In genomic region chr11:120034176-120034575, GRCh38 we compare ENCODE assay signal across 19 cellular contexts.
DNase-seq lines count a peak whose midpoint lies in the region; ATAC-seq and TF ChIP-seq lines count a peak whose summit lies in the region.
"Had no signal": no experiment of that assay in that cellular context is flagged by ENCODE, and none has a peak within 500 bp of the region (broad histone marks: within the 10 kb centered on the region; RNA-seq: fewer than 3 reads in every experiment).

No MANE protein-coding gene starts in this region.

- H3K4me1 ChIP-seq in endodermal cell (ENCODE audit: control insufficient read depth, insufficient read depth, low read length): peaks cover 15% of the 10 kb centered on the region

- H3K4me3 ChIP-seq in endodermal cell (ENCODE audit: low read length): no peak overlapping the region

- peak overlapping the region in 4 of 5 experiments; percentile 35 to 93 (median 83) for H3K27ac Mint-ChIP-seq in brain
- H3K27ac Mint-ChIP-seq in endodermal cell: no peak overlapping the region
- no peak overlapping the region for H3K27ac Mint-ChIP-seq in type B pancreatic cell
- H3K27ac Mint-ChIP-seq: CD4-positive, CD25-positive, alpha-beta regulatory T cell had no signal

- peaks cover 10% of the 10 kb centered on the region for H3K27me3 Mint-ChIP-seq in brain
- H3K27me3 Mint-ChIP-seq in endodermal cell (ENCODE audit: insufficient read depth): no peaks in the 10 kb centered on the region
- peaks cover 6% of the 10 kb centered on the region for H3K27me3 Mint-ChIP-seq in type B pancreatic cell
- H3K27me3 Mint-ChIP-seq: CD4-positive, CD25-positive, alpha-beta regulatory T cell had no signal

- ATAC-seq in GM21515 (IDR thresholded peaks at IDR 0.05; ENCODE audit: unreplicated experiment) (no peak), HG02642 (IDR thresholded peaks at IDR 0.05; ENCODE audit: poor library complexity, unreplicated experiment) (no peak)

- no peaks in the 10 kb centered on the region for H3K36me3 Mint-ChIP-seq in brain
- H3K36me3 Mint-ChIP-seq in endodermal cell (ENCODE audit: low read depth): no peaks in the 10 kb centered on the region
- no peaks in the 10 kb centered on the region for H3K36me3 Mint-ChIP-seq in type B pancreatic cell
- H3K36me3 Mint-ChIP-seq: CD4-positive, CD25-positive, alpha-beta regulatory T cell had no signal

- no peak overlapping the region for H3K27ac ChIP-seq in endodermal cell (ENCODE audit: low read depth, low read length)
- H3K27ac ChIP-seq: HL-60 had no signal

- 93 to 100% methylated on average over 3 to 4 of the region's 4 CpGs for WGBS in endodermal cell (ENCODE audit: insufficient coverage in 1 of 2, insufficient read length in 1 of 2), 2 experiments

- H3K9me3 ChIP-seq in endodermal cell (ENCODE audit: control insufficient read depth, low read length): peaks cover 22% of the 10 kb centered on the region

- H3K4me1 Mint-ChIP-seq in brain (peaks cover 57% of the 10 kb centered on the region), endodermal cell (peaks cover 52% of the 10 kb centered on the region), type B pancreatic cell (ENCODE audit: unreplicated experiment) (peaks cover 6% of the 10 kb centered on the region)
- H3K4me1 Mint-ChIP-seq: CD4-positive, CD25-positive, alpha-beta regulatory T cell had no signal

- DNase-seq in activated CD8-positive, alpha-beta memory T cell treated with anti-CD3 and anti-CD28 coated beads, Interleukin-2, amount 50 U/mL, for 48 hours: peak; percentile 12
- DNase-seq in activated CD8-positive, alpha-beta memory T cell treated with anti-CD3 and anti-CD28 coated beads, Interleukin-2, amount 50 U/mL, for 4 hours: no peak
- DNase-seq in endodermal cell: peak; percentile 46
- DNase-seq in type B pancreatic cell (ENCODE audit: extremely low spot score, unreplicated experiment): peak; percentile 47
- no peak for DNase-seq in activated CD4-positive, alpha-beta T cell treated with anti-CD3 and anti-CD28 coated beads for 1 hour
- DNase-seq: CD4-positive, CD25-positive, alpha-beta regulatory T cell; EL; GF-D8; NCI-H1048; NCI-H187; NCI-H2081 treated with DMSO at 0.1 percent for 48 hours; NCI-H2171; NCI-H524; NCI-H748 treated with DMSO at 0.1 percent for 48 hours; Right ventricle myocardium superior had no signal

- H3K4me3 Mint-ChIP-seq in brain: no peak overlapping the region
- H3K4me3 Mint-ChIP-seq in endodermal cell: no peak overlapping the region
- H3K4me3 Mint-ChIP-seq in type B pancreatic cell: no peak overlapping the region
- H3K4me3 Mint-ChIP-seq: CD4-positive, CD25-positive, alpha-beta regulatory T cell had no signal

- H3K27me3 ChIP-seq in endodermal cell (ENCODE audit: control insufficient read depth, insufficient read depth, low read length, poor library complexity, severe bottlenecking): no peaks in the 10 kb centered on the region

- no peaks in the 10 kb centered on the region for H3K36me3 ChIP-seq in endodermal cell (ENCODE audit: control insufficient read depth, insufficient read depth, low read length)

- TF ChIP-seq CTCF in brain (conservative IDR thresholded peaks at IDR 0.05) (no peak), endodermal cell (conservative IDR thresholded peaks at IDR 0.05) (no peak), type B pancreatic cell (conservative IDR thresholded peaks at IDR 0.05) (no peak)

- H3K9ac ChIP-seq in endodermal cell (ENCODE audit: extremely low read depth, low read length, poor library complexity, severe bottlenecking): no peak overlapping the region

- peaks cover 0 to 14% (median 12%) of the 10 kb centered on the region in 5 experiments for H3K9me3 Mint-ChIP-seq in brain
- H3K9me3 Mint-ChIP-seq in endodermal cell: peaks cover 21% of the 10 kb centered on the region
- peaks cover 22% of the 10 kb centered on the region for H3K9me3 Mint-ChIP-seq in type B pancreatic cell

Comparison
In these comparisons a context has a peak if more than half of its experiments do, and no peak if none do; other contexts are left out.
1. DNase-seq: peak in activated CD8-positive, alpha-beta memory T cell treated with anti-CD3 and anti-CD28 coated beads, Interleukin-2, amount 50 U/mL, for 48 hours (single experiment), endodermal cell (single experiment) and type B pancreatic cell (single experiment); none in activated CD8-positive, alpha-beta memory T cell treated with anti-CD3 and anti-CD28 coated beads, Interleukin-2, amount 50 U/mL, for 4 hours (single experiment) and activated CD4-positive, alpha-beta T cell treated with anti-CD3 and anti-CD28 coated beads for 1 hour (single experiment).
2. H3K27ac Mint-ChIP-seq: peak in brain (4 of 5); none in endodermal cell (single experiment) and type B pancreatic cell (single experiment).